ENCODE assay signal across 3 cellular contexts in genomic region chr12:99213047-99213446, GRCh38.
"Had no signal": no experiment of that assay in that cellular context is flagged by ENCODE, and none has a peak within 500 bp of the region (broad histone marks: within the 10 kb centered on the region; RNA-seq: fewer than 3 reads in every experiment).

No MANE protein-coding gene starts in this region.

- DNase-seq: GDM1, GF-D8 had no signal

- H3K4me3 ChIP-seq: GM12878 had no signal
